In the genomic region with DNA sequence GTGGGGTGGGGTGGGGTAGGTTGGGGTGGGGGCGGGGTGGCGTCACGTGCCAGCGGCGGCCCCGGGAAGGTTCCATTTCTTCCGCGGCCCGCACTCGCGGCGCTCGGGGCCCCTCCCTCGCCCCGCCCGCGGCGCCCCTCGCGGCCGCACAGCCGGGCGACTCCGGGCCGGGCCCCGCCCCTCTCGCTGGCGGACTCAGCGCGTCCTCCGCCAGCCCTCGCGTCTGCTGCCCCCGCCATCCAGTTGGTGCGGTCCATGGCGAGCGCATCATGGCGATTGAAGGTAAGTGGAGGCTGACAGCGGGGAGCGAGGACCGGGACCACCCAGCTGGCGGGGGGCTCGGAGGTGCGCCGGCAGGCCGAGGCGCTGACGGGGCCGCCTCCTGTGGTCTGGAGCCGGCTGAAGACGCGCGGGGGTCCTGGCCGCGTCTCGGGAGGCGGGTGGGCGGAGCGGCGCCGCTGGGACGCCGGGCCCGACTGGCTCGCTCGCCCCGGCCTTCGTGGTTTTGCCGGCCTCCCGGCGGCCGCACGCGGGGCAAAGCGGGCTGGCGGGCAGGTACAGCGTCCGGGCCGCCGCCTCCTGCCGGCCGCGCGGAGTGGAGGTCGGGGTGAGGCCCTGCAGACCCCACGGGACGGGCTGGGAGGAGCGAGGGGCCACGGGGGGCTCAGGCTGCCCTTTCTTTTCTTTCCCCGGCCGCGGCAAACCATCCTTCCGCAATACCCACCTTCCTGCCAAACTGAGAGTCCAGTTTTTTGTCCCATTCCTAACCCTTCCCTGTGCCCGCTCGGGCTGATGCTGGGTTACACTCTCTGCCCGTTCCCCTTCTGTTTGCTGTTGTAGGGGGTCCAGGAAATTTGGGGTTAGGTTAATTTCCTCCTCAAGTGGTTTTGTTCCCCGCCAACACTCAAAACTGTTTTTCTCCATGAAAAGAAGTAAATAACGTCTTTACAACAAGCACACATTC, we compare ENCODE assay signal across 8 cellular contexts. TPM values are rescaled to one million over a fixed set of nuclear protein-coding genes. Genes with fewer than 3 reads are reported as not detected.
DNase-seq lines count a peak whose midpoint lies in the region; ATAC-seq and TF ChIP-seq lines count a peak whose summit lies in the region.

A gene (plus strand): TSS at position 222 of the 964 bp plus-strand sequence. CDS start 48 bp downstream, at position 270.

- peak; percentile 65 for ATAC-seq in activated CD8-positive, alpha-beta T cell treated with anti-CD3 and anti-CD28 coated beads, Interleukin-2, amount 10 ng/mL, durations not matched to agents 7 days and 5 days
- ATAC-seq in GM19328 (IDR thresholded peaks at IDR 0.05; ENCODE audit: unreplicated experiment), result no peak
- no peak for ATAC-seq in HG03097 (IDR thresholded peaks at IDR 0.05; ENCODE audit: low FRiP score, unreplicated experiment)
- no peak for ATAC-seq in sciatic nerve

- no peaks in the 10 kb centered on the region for H3K79me2 ChIP-seq in smooth muscle cell (ENCODE audit: low read depth)

- H3K27ac ChIP-seq in smooth muscle cell (ENCODE audit: low read depth), result no peak within 1 kb of the TSS

- peaks cover 8% of the 10 kb centered on the region for H3K4me1 Mint-ChIP-seq in activated CD8-positive, alpha-beta T cell treated with anti-CD3 and anti-CD28 coated beads, Interleukin-2, amount 10 ng/mL, durations not matched to agents 7 days and 5 days (ENCODE audit: low read depth)
- H3K4me1 Mint-ChIP-seq in glutamatergic neuron (ENCODE audit: low read depth, unreplicated experiment), result peaks cover 7% of the 10 kb centered on the region

- no peak within 1 kb of the TSS for H3K9ac ChIP-seq in smooth muscle cell (ENCODE audit: low read depth)

- peak within 1 kb of the TSS; percentile 58 for H3K4me3 Mint-ChIP-seq in activated CD8-positive, alpha-beta T cell treated with anti-CD3 and anti-CD28 coated beads, Interleukin-2, amount 10 ng/mL, durations not matched to agents 7 days and 5 days
- peak within 1 kb of the TSS; percentile 94 for H3K4me3 Mint-ChIP-seq in glutamatergic neuron (ENCODE audit: unreplicated experiment)

- peak within 1 kb of the TSS; percentile 91 for H3K4me2 ChIP-seq in smooth muscle cell

- no peaks in the 10 kb centered on the region for H3K4me1 ChIP-seq in smooth muscle cell (ENCODE audit: low read depth)

- H3K4me3 ChIP-seq in smooth muscle cell, result peak within 1 kb of the TSS; percentile 54

- no peaks in the 10 kb centered on the region for H3K9me3 ChIP-seq in smooth muscle cell (replicated peaks; ENCODE audit: low read depth)

- no peaks in the 10 kb centered on the region for H3K36me3 Mint-ChIP-seq in activated CD8-positive, alpha-beta T cell treated with anti-CD3 and anti-CD28 coated beads, Interleukin-2, amount 10 ng/mL, durations not matched to agents 7 days and 5 days (ENCODE audit: low read depth)
- no peaks in the 10 kb centered on the region for H3K36me3 Mint-ChIP-seq in glutamatergic neuron (ENCODE audit: unreplicated experiment)

- H3K36me3 ChIP-seq in smooth muscle cell (ENCODE audit: low read depth), result no peaks in the 10 kb centered on the region

- peaks cover 39% of the 10 kb centered on the region for H3K27me3 Mint-ChIP-seq in activated CD8-positive, alpha-beta T cell treated with anti-CD3 and anti-CD28 coated beads, Interleukin-2, amount 10 ng/mL, durations not matched to agents 7 days and 5 days (ENCODE audit: low read depth)
- H3K27me3 Mint-ChIP-seq in glutamatergic neuron (ENCODE audit: unreplicated experiment), result peaks cover 8% of the 10 kb centered on the region

- CTCF ChIA-PET in GM10248 (lab: Yijun Ruan, JAX), result no interaction called here
- CTCF ChIA-PET in activated CD8-positive, alpha-beta T cell treated with anti-CD3 and anti-CD28 coated beads, Interleukin-2, amount 10 ng/mL, durations not matched to agents 7 days and 5 days (lab: Charles Lee), result interaction anchor here (1.2 kb wide), 1 partner anchor 115 kb away, joined by 3 read pairs; no protein-coding TSS in a partner anchor

- H3K9me3 Mint-ChIP-seq in activated CD8-positive, alpha-beta T cell treated with anti-CD3 and anti-CD28 coated beads, Interleukin-2, amount 10 ng/mL, durations not matched to agents 7 days and 5 days (ENCODE audit: insufficient read depth), result no peaks in the 10 kb centered on the region
- no peaks in the 10 kb centered on the region for H3K9me3 Mint-ChIP-seq in glutamatergic neuron (ENCODE audit: unreplicated experiment)

- H3K27ac Mint-ChIP-seq in activated CD8-positive, alpha-beta T cell treated with anti-CD3 and anti-CD28 coated beads, Interleukin-2, amount 10 ng/mL, durations not matched to agents 7 days and 5 days, result no peak within 1 kb of the TSS
- peak within 1 kb of the TSS; percentile 97 for H3K27ac Mint-ChIP-seq in glutamatergic neuron (ENCODE audit: unreplicated experiment)

- TF ChIP-seq CTCF in GM10248 (IDR thresholded peaks at IDR 0.05; ENCODE audit: control extremely low read depth, extremely low read depth, low read depth, missing control alignments) (no peak), glutamatergic neuron (IDR thresholded peaks at IDR 0.05; ENCODE audit: partially characterized antibody, unreplicated experiment) (peak; percentile 22), smooth muscle cell (IDR thresholded peaks at IDR 0.05; ENCODE audit: borderline replicate concordance, insufficient read depth, poor library complexity, severe bottlenecking) (no peak)

- no peaks in the 10 kb centered on the region for H3F3A ChIP-seq in smooth muscle cell (ENCODE audit: low read depth)

- 4% methylated on average over 35 of the region's 98 CpGs for WGBS in smooth muscle cell (ENCODE audit: low lambda C conversion rate)

- peaks cover 52% of the 10 kb centered on the region for H3K27me3 ChIP-seq in smooth muscle cell (ENCODE audit: low read depth)

- H4K20me1 ChIP-seq in smooth muscle cell (ENCODE audit: low read depth), result no peaks in the 10 kb centered on the region

- DNase-seq in GM10248 (ENCODE audit: extremely low spot score), result peak; percentile 11
- peak; percentile 76 for DNase-seq in NCI-H1092 (lab: John Stamatoyannopoulos, UW)
- DNase-seq in activated CD8-positive, alpha-beta T cell treated with anti-CD3 and anti-CD28 coated beads, Interleukin-2, amount 10 ng/mL, durations not matched to agents 7 days and 5 days, result no peak
- peak; percentile 85 for DNase-seq in glutamatergic neuron
- no peak for DNase-seq in smooth muscle cell (lab: John Stamatoyannopoulos, UW; ENCODE audit: unreplicated experiment)
- DNase-seq in sciatic nerve (ENCODE audit: low spot score), result no peak

- POLR2A ChIA-PET in GM10248 (lab: Yijun Ruan, JAX), result no interaction called here
- POLR2A ChIA-PET in activated CD8-positive, alpha-beta T cell treated with anti-CD3 and anti-CD28 coated beads, Interleukin-2, amount 10 ng/mL, durations not matched to agents 7 days and 5 days (lab: Charles Lee), result no interaction called here

- H2AFZ ChIP-seq in smooth muscle cell (ENCODE audit: low read depth), result no peak within 1 kb of the TSS

- intact Hi-C loops in sciatic nerve (cut with DNase I), result no loop called here

RNA-seq across cellular contexts. Expression of the gene that starts here (rescaled TPM):
- total RNA-seq in activated CD8-positive, alpha-beta T cell treated with anti-CD3 and anti-CD28 coated beads, Interleukin-2, amount 10 ng/mL, durations not matched to agents 7 days and 5 days, result not detected
- 18.1 TPM for total RNA-seq in glutamatergic neuron (ENCODE audit: unreplicated experiment)
- total RNA-seq in smooth muscle cell, result 0.81 TPM in 1 of 2 replicates, not detected in the other
- not detected in 2 replicates for polyA plus RNA-seq in smooth muscle cell
- total RNA-seq in sciatic nerve, result 3.8 TPM

Comparison
In these comparisons a context has a peak if more than half of its experiments do, and no peak if none do; other contexts are left out.
1. Peak in ATAC-seq in activated CD8-positive, alpha-beta T cell treated with anti-CD3 and anti-CD28 coated beads, Interleukin-2, amount 10 ng/mL, durations not matched to agents 7 days and 5 days; RNA of the gene not detected or under 1 TPM.
2. DNase-seq: peak in GM10248 (single experiment), NCI-H1092 (single experiment) and glutamatergic neuron (single experiment); none in activated CD8-positive, alpha-beta T cell treated with anti-CD3 and anti-CD28 coated beads, Interleukin-2, amount 10 ng/mL, durations not matched to agents 7 days and 5 days (single experiment), smooth muscle cell (single experiment) and sciatic nerve (single experiment).